Comparison of ENCODE assay signal across 8 cellular contexts in genomic region chr1:145720878-145721671, GRCh38. TPM values are rescaled to one million over a fixed set of nuclear protein-coding genes. Genes with fewer than 3 reads are reported as not detected.
DNase-seq lines count a peak whose midpoint lies in the region; ATAC-seq and TF ChIP-seq lines count a peak whose summit lies in the region.

No MANE protein-coding gene starts in this region.

- H3K27ac ChIP-seq in C4-2B (no peak overlapping the region), ascending aorta (no peak overlapping the region), sigmoid colon (peak overlapping the region in 1 of 4 donors; percentile 40)

- H3K9me3 ChIP-seq in Loucy (ENCODE audit: insufficient read depth, low read depth, low read length) (no peaks in the 10 kb centered on the region), ascending aorta (no peaks in the 10 kb centered on the region), sigmoid colon (no peaks in the 10 kb centered on the region)

- intact Hi-C loops in ascending aorta (cut with DNase I) = no loop called here
- intact Hi-C loops in sigmoid colon (cut with DNase I) = no loop called here

- no peak for TF ChIP-seq POLR2A in sigmoid colon (IDR thresholded peaks at IDR 0.05)

- no peaks in the 10 kb centered on the region for H3K79me2 ChIP-seq in Loucy (ENCODE audit: insufficient read depth, low read length)

- peak overlapping the region; percentile 41 for H3K4me2 ChIP-seq in Loucy (ENCODE audit: low read depth, low read length, poor library complexity, severe bottlenecking)

- peak overlapping the region; percentile 78 for H3K4me3 Mint-ChIP-seq in T-helper 2 cell treated with Interferon-gamma antibody and Interleukin-4, amounts not matched to agents 5 μg/mL and 100 μg/mL, for 36 hours

- DNase-seq in T-helper 2 cell treated with Interferon-gamma antibody and Interleukin-4, amounts not matched to agents 5 μg/mL and 100 μg/mL, for 36 hours (ENCODE audit: low spot score) = peak; percentile 63
- DNase-seq in ascending aorta (ENCODE audit: low spot score in 2 of 2) (peak; percentile 9 to 84), hypothalamus (lab: John Stamatoyannopoulos, UW) (peak in 49 of 51 donors; percentile 6 to 84 (median 45)), sigmoid colon (peak; percentile 83)

- H3K9me2 ChIP-seq in Loucy (replicated peaks; ENCODE audit: low read depth, low read length) = no peaks in the 10 kb centered on the region

- H3K27ac Mint-ChIP-seq in T-helper 2 cell treated with Interferon-gamma antibody and Interleukin-4, amounts not matched to agents 5 μg/mL and 100 μg/mL, for 36 hours = peak overlapping the region; percentile 41

- H3K36me3 ChIP-seq in Loucy (ENCODE audit: insufficient read depth, low read length) (no peaks in the 10 kb centered on the region), ascending aorta (no peaks in the 10 kb centered on the region), sigmoid colon (no peaks in the 10 kb centered on the region)

- no peaks in the 10 kb centered on the region for H3K9me3 Mint-ChIP-seq in T-helper 2 cell treated with Interferon-gamma antibody and Interleukin-4, amounts not matched to agents 5 μg/mL and 100 μg/mL, for 36 hours

- H3K4me3 ChIP-seq in Loucy (ENCODE audit: low read length, poor library complexity, severe bottlenecking) (no peak overlapping the region), ascending aorta (peak overlapping the region; percentile 29 to 61), sigmoid colon (peak overlapping the region; percentile 9 to 44 (median 32))

- no peaks in the 10 kb centered on the region for H3K4me1 ChIP-seq in Loucy (ENCODE audit: insufficient read depth, low read length, poor library complexity, severe bottlenecking)
- peaks cover 3 to 7% of the 10 kb centered on the region in 2 donors for H3K4me1 ChIP-seq in ascending aorta
- peaks cover 0 to 14% (median 11%) of the 10 kb centered on the region in 4 donors for H3K4me1 ChIP-seq in sigmoid colon

- no peaks in the 10 kb centered on the region for H4K20me1 ChIP-seq in Loucy (ENCODE audit: insufficient read depth, low read length, poor library complexity, severe bottlenecking)

- ATAC-seq in GM19452 (IDR thresholded peaks at IDR 0.05; ENCODE audit: unreplicated experiment) (peak; percentile 93), GM19328 (IDR thresholded peaks at IDR 0.05; ENCODE audit: unreplicated experiment) (no peak)

- H3K36me3 Mint-ChIP-seq in T-helper 2 cell treated with Interferon-gamma antibody and Interleukin-4, amounts not matched to agents 5 μg/mL and 100 μg/mL, for 36 hours (ENCODE audit: low read depth) = no peaks in the 10 kb centered on the region

- 0 out of 2 replicates have a peak overlapping the region, but pooled peaks have one; percentile 18 for H2AFZ ChIP-seq in Loucy (ENCODE audit: low read length)

- TF ChIP-seq CTCF in C4-2B (conservative IDR thresholded peaks at IDR 0.05) (peak; percentile 98), Loucy (conservative IDR thresholded peaks at IDR 0.05; ENCODE audit: low read length) (peak; percentile 92), ascending aorta (IDR thresholded peaks at IDR 0.05) (peak; percentile 79 to 96 (median 94)), sigmoid colon (IDR thresholded peaks at IDR 0.05) (peak; percentile 75 to 92 (median 83))

- H3K27me3 Mint-ChIP-seq in T-helper 2 cell treated with Interferon-gamma antibody and Interleukin-4, amounts not matched to agents 5 μg/mL and 100 μg/mL, for 36 hours (ENCODE audit: low read depth) = peaks cover 23% of the 10 kb centered on the region

- WGBS in sigmoid colon, 2 donors = 11 to 16% methylated on average over 47 of the region's 47 CpGs

- no peaks in the 10 kb centered on the region for H3K27me3 ChIP-seq in Loucy (ENCODE audit: insufficient read depth, low read length, poor library complexity, severe bottlenecking)
- no peaks in the 10 kb centered on the region for H3K27me3 ChIP-seq in ascending aorta
- no peaks in the 10 kb centered on the region for H3K27me3 ChIP-seq in sigmoid colon

- H3K9ac ChIP-seq in Loucy (ENCODE audit: low read depth, low read length, poor library complexity, severe bottlenecking) = no peak overlapping the region

- H3F3A ChIP-seq in Loucy (ENCODE audit: low read depth) = no peaks in the 10 kb centered on the region

- TF ChIP-seq EP300 in sigmoid colon (IDR thresholded peaks at IDR 0.05) = no peak

- peaks cover 14% of the 10 kb centered on the region for H3K4me1 Mint-ChIP-seq in T-helper 2 cell treated with Interferon-gamma antibody and Interleukin-4, amounts not matched to agents 5 μg/mL and 100 μg/mL, for 36 hours (ENCODE audit: low read depth)

RNA-seq across cellular contexts. Expression of gene CD160, which starts 1.8 kb away (rescaled TPM):
- total RNA-seq in ascending aorta = not detected
- total RNA-seq in sigmoid colon = not detected
- under 1 TPM in 2 of 3 donors, not detected in 1; 0.31 to 0.60 TPM for polyA plus RNA-seq in sigmoid colon

RNA-seq across cellular contexts. Expression of gene PDZK1, which starts 13.9 kb away (rescaled TPM):
- total RNA-seq in ascending aorta (not detected), sigmoid colon (not detected)
- polyA plus RNA-seq in sigmoid colon = 1 to 10 TPM in 2 of 3 donors, under 1 TPM in 1; 0.51 to 9.7 (median 9.0) TPM
